Comparison of ENCODE assay signal across 1 cellular context in the genomic region with DNA sequence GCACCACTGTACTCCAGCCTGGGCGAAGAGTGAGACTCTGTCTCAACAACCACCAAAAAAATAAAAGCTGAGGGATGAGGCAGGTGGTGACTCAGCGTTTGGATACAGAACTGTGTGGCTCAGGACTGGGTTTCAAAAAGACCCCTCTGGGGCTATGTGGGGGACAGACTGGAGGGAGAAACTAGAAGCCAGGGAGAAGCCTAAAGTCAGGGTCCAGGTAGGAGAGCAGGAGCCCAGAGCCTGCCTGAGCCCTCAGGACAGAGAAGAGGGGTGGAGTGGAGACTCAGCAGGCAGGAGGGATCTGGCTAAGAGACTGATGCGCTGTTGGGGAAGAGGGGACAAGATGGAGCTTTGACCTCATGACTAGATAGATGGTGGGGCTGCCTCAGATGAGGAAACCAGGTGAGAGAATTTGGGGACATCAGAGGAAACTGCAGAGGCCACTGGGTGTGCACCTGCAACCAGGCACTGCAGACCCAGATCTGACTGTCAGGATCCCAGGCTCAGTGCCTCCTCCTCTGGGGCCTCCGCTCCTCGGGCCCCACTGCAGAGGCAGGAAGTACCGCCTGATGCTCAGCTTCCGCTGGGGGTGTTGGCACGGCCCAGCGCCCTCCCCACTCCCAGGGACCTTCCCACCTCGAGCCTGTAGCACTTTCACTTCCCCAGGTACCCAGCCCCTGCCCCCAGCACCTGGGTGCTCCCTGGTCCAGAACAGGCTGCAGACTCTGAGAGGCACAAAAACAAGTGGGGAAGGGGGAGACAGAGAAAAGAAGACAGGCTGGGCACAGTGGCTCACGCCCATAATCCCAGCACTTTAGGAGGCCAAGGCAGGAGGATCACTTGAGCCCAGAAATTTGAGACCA.
TF ChIP-seq lines count a peak whose summit lies in the region.

No MANE protein-coding gene starts in this region.

TF ChIP-seq in GM12878, 131 proteins besides CTCF, POLR2A, EP300 and RAD21 (continued from another document and continues in another):
- no peak for TF ChIP-seq HSF1 (IDR thresholded peaks at IDR 0.05; ENCODE audit: low read depth, low read length)
- TF ChIP-seq BMI1 (IDR thresholded peaks at IDR 0.05; ENCODE audit: borderline replicate concordance), result no peak
- no peak for TF ChIP-seq CBX5 (IDR thresholded peaks at IDR 0.05; ENCODE audit: low read depth)
- TF ChIP-seq BHLHE40 (IDR thresholded peaks at IDR 0.05; ENCODE audit: borderline replicate concordance in 1 of 2, low read depth in 2 of 2, low read length in 1 of 2), result peak; percentile 51 to 84; a peak in 3 of 4 replicates
- peak; percentile 94 for TF ChIP-seq SPI1 (IDR thresholded peaks at IDR 0.05; ENCODE audit: borderline replicate concordance, insufficient read depth, low read depth, low read length)
- peak; percentile 90 to 95 for TF ChIP-seq IKZF2 (IDR thresholded peaks at IDR 0.05)
- no peak for TF ChIP-seq SUZ12 (IDR thresholded peaks at IDR 0.05; ENCODE audit: unreplicated experiment)
- TF ChIP-seq ETV6 (conservative IDR thresholded peaks at IDR 0.05 in 1 of 2, IDR thresholded peaks at IDR 0.05 in 1 of 2; ENCODE audit: borderline replicate concordance in 1 of 2, low read depth in 1 of 2), result peak in 1 of 2 experiments; percentile 80; a peak in 1 of 4 replicates
- no peak for TF ChIP-seq SMC3 (IDR thresholded peaks at IDR 0.05; ENCODE audit: borderline replicate concordance, low read length)
- 0 out of 2 replicates have a peak, but pooled peaks have one; percentile 67 for TF ChIP-seq POLR2AphosphoS2 (IDR thresholded peaks at IDR 0.05; ENCODE audit: low read depth, low read length)
- 0 out of 2 replicates have a peak, but pooled peaks have one; percentile 16 for TF ChIP-seq BCL11A (IDR thresholded peaks at IDR 0.05; ENCODE audit: low read depth, low read length)
- TF ChIP-seq, protein P1, sequence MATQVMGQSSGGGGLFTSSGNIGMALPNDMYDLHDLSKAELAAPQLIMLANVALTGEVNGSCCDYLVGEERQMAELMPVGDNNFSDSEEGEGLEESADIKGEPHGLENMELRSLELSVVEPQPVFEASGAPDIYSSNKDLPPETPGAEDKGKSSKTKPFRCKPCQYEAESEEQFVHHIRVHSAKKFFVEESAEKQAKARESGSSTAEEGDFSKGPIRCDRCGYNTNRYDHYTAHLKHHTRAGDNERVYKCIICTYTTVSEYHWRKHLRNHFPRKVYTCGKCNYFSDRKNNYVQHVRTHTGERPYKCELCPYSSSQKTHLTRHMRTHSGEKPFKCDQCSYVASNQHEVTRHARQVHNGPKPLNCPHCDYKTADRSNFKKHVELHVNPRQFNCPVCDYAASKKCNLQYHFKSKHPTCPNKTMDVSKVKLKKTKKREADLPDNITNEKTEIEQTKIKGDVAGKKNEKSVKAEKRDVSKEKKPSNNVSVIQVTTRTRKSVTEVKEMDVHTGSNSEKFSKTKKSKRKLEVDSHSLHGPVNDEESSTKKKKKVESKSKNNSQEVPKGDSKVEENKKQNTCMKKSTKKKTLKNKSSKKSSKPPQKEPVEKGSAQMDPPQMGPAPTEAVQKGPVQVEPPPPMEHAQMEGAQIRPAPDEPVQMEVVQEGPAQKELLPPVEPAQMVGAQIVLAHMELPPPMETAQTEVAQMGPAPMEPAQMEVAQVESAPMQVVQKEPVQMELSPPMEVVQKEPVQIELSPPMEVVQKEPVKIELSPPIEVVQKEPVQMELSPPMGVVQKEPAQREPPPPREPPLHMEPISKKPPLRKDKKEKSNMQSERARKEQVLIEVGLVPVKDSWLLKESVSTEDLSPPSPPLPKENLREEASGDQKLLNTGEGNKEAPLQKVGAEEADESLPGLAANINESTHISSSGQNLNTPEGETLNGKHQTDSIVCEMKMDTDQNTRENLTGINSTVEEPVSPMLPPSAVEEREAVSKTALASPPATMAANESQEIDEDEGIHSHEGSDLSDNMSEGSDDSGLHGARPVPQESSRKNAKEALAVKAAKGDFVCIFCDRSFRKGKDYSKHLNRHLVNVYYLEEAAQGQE (IDR thresholded peaks at IDR 0.05; ENCODE audit: low read depth, low read length), result no peak
- peak; percentile 63; the same call in 1 of the 2 replicates for TF ChIP-seq CBFB (IDR thresholded peaks at IDR 0.05; ENCODE audit: low read depth)
- TF ChIP-seq, protein P2, sequence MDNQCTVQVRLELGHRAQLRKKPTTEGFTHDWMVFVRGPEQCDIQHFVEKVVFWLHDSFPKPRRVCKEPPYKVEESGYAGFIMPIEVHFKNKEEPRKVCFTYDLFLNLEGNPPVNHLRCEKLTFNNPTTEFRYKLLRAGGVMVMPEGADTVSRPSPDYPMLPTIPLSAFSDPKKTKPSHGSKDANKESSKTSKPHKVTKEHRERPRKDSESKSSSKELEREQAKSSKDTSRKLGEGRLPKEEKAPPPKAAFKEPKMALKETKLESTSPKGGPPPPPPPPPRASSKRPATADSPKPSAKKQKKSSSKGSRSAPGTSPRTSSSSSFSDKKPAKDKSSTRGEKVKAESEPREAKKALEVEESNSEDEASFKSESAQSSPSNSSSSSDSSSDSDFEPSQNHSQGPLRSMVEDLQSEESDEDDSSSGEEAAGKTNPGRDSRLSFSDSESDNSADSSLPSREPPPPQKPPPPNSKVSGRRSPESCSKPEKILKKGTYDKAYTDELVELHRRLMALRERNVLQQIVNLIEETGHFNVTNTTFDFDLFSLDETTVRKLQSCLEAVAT (IDR thresholded peaks at IDR 0.05), result peak; percentile 71; the same call in 1 of the 2 replicates
- no peak for TF ChIP-seq LARP7 (IDR thresholded peaks at IDR 0.05)
- no peak for TF ChIP-seq ZNF24 (IDR thresholded peaks at IDR 0.05)
- TF ChIP-seq SMAD1 (IDR thresholded peaks at IDR 0.05; ENCODE audit: low read depth, partially characterized antibody), result no peak
- TF ChIP-seq MEF2B (IDR thresholded peaks at IDR 0.05; ENCODE audit: partially characterized antibody, poor library complexity, severe bottlenecking), result peak; percentile 59
- TF ChIP-seq, protein P3, sequence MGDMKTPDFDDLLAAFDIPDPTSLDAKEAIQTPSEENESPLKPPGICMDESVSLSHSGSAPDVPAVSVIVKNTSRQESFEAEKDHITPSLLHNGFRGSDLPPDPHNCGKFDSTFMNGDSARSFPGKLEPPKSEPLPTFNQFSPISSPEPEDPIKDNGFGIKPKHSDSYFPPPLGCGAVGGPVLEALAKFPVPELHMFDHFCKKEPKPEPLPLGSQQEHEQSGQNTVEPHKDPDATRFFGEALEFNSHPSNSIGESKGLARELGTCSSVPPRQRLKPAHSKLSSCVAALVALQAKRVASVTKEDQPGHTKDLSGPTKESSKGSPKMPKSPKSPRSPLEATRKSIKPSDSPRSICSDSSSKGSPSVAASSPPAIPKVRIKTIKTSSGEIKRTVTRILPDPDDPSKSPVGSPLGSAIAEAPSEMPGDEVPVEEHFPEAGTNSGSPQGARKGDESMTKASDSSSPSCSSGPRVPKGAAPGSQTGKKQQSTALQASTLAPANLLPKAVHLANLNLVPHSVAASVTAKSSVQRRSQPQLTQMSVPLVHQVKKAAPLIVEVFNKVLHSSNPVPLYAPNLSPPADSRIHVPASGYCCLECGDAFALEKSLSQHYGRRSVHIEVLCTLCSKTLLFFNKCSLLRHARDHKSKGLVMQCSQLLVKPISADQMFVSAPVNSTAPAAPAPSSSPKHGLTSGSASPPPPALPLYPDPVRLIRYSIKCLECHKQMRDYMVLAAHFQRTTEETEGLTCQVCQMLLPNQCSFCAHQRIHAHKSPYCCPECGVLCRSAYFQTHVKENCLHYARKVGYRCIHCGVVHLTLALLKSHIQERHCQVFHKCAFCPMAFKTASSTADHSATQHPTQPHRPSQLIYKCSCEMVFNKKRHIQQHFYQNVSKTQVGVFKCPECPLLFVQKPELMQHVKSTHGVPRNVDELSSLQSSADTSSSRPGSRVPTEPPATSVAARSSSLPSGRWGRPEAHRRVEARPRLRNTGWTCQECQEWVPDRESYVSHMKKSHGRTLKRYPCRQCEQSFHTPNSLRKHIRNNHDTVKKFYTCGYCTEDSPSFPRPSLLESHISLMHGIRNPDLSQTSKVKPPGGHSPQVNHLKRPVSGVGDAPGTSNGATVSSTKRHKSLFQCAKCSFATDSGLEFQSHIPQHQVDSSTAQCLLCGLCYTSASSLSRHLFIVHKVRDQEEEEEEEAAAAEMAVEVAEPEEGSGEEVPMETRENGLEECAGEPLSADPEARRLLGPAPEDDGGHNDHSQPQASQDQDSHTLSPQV (IDR thresholded peaks at IDR 0.05), result no peak
- peak; percentile 51; the same call in 1 of the 2 replicates for TF ChIP-seq NR2F1 (conservative IDR thresholded peaks at IDR 0.05)
- TF ChIP-seq STAT1 (conservative IDR thresholded peaks at IDR 0.05), result no peak
- TF ChIP-seq ZNF622 (IDR thresholded peaks at IDR 0.05), result no peak
- peak; percentile 34; the same call in 1 of the 2 replicates for TF ChIP-seq ATF7 (IDR thresholded peaks at IDR 0.05; ENCODE audit: low read depth)
- no peak for TF ChIP-seq TCF7 (IDR thresholded peaks at IDR 0.05; ENCODE audit: borderline replicate concordance)
- no peak for TF ChIP-seq SIX5 (IDR thresholded peaks at IDR 0.05; ENCODE audit: low read depth, low read length, severe bottlenecking)
- TF ChIP-seq ATF3 (IDR thresholded peaks at IDR 0.05; ENCODE audit: borderline replicate concordance, extremely low read depth, low read depth, low read length), result no peak
- TF ChIP-seq PAX5 (IDR thresholded peaks at IDR 0.05; ENCODE audit: borderline replicate concordance, low read depth, low read length), result peak; percentile 87
- TF ChIP-seq GABPA (IDR thresholded peaks at IDR 0.05; ENCODE audit: low read depth), result peak; percentile 61; the same call in 1 of the 2 replicates
- peak; percentile 87 for TF ChIP-seq RELA (IDR thresholded peaks at IDR 0.05; ENCODE audit: borderline replicate concordance, partially characterized antibody)
- TF ChIP-seq, protein P4, sequence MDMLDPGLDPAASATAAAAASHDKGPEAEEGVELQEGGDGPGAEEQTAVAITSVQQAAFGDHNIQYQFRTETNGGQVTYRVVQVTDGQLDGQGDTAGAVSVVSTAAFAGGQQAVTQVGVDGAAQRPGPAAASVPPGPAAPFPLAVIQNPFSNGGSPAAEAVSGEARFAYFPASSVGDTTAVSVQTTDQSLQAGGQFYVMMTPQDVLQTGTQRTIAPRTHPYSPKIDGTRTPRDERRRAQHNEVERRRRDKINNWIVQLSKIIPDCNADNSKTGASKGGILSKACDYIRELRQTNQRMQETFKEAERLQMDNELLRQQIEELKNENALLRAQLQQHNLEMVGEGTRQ (IDR thresholded peaks at IDR 0.05; ENCODE audit: borderline replicate concordance, low read depth, low read length), result no peak
- TF ChIP-seq RAD51 (IDR thresholded peaks at IDR 0.05), result no peak
- peak; percentile 90 for TF ChIP-seq NBN (IDR thresholded peaks at IDR 0.05)
- TF ChIP-seq, protein P5, sequence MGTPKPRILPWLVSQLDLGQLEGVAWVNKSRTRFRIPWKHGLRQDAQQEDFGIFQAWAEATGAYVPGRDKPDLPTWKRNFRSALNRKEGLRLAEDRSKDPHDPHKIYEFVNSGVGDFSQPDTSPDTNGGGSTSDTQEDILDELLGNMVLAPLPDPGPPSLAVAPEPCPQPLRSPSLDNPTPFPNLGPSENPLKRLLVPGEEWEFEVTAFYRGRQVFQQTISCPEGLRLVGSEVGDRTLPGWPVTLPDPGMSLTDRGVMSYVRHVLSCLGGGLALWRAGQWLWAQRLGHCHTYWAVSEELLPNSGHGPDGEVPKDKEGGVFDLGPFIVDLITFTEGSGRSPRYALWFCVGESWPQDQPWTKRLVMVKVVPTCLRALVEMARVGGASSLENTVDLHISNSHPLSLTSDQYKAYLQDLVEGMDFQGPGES (IDR thresholded peaks at IDR 0.05), result no peak
- no peak for TF ChIP-seq KDM1A (IDR thresholded peaks at IDR 0.05; ENCODE audit: borderline replicate concordance)
- TF ChIP-seq HDGF (IDR thresholded peaks at IDR 0.05), result 0 out of 2 replicates have a peak, but pooled peaks have one; percentile 50
- TF ChIP-seq ZNF384 (IDR thresholded peaks at IDR 0.05; ENCODE audit: borderline replicate concordance, low read depth, low read length), result no peak
- TF ChIP-seq MYB (IDR thresholded peaks at IDR 0.05; ENCODE audit: borderline replicate concordance, low read depth, low read length), result no peak
- TF ChIP-seq FOS (IDR thresholded peaks at IDR 0.05; ENCODE audit: borderline replicate concordance, extremely low read depth, insufficient read length), result no peak
- TF ChIP-seq MTA2 (IDR thresholded peaks at IDR 0.05; ENCODE audit: low read depth), result peak; percentile 71; the same call in 1 of the 2 replicates
- no peak for TF ChIP-seq ZBTB4 (CRISPR knock-in tag; IDR thresholded peaks at IDR 0.05)
